ENCODE assay signal across 1 cellular context in genomic region chr6:43770417-43771209, GRCh38.
A peak's percentile ranks its signal among the peaks of the same experiment; 100 is the strongest.
TF ChIP-seq lines count a peak whose summit lies in the region.

No MANE protein-coding gene starts in this region.

TF ChIP-seq in WTC11, 78 proteins besides CTCF, POLR2A, EP300 and RAD21 (continued from another document):
- TF ChIP-seq FOXP4 (CRISPR knock-in tag; IDR thresholded peaks at IDR 0.05): peak; percentile 26; the same call in 1 of the 2 replicates
